In the genomic region with DNA sequence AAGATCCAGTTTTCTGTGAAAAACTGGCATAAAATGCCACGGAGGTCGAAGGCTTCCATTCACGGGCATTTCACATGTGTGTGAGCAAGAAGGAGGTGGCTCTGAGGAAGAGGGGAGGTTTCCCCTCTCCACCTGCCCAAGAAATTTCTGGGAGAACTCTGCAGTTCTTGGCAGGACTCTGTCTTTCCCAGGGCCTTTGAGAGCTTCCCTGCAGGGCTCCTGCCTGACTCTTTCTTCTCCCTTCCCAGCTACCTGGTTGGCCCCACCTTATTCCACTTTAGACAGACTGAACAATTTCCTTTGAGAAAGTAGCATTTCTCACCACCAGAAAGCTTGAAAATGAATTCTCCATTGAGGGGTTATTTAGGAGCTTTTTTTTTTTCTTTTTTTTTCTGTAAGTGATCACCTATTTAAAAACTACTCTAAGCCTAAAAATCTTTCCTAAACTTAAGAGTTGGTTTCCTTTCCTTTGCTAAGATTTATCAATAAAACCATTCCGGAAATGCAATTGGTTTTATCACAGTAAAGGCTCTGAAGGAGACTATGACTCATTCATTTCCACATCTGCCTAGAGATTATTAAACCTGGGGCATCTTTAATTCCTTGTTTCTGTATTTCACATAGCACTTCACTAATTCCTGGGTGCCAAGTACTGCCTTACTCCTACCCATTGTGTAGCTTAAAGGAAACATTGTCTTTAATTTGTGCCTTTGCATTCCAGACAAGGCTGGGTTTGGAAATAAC, we compare ENCODE assay signal across 24 cellular contexts. TPM values are rescaled to one million over a fixed set of nuclear protein-coding genes. Genes with fewer than 3 reads are reported as not detected.
"Had no signal": no experiment of that assay in that cellular context is flagged by ENCODE, and none has a peak within 500 bp of the region (broad histone marks: within the 10 kb centered on the region; RNA-seq: fewer than 3 reads in every experiment).

No MANE protein-coding gene starts in this region.

- H3K79me2 ChIP-seq: hepatocyte had no signal

- H2AFZ ChIP-seq: hepatocyte had no signal

- DNase-seq: cortex of kidney; effector memory CD8-positive, alpha-beta T cell; erythroblast; foreskin keratinocyte; head of caudate nucleus; left colon; left ventricle myocardium superior; mesenchymal stem cell; naive B cell; right cardiac atrium; small intestine; stimulated activated CD4-positive, alpha-beta T cell treated with anti-CD3 and anti-CD28 coated beads, Interleukin-12 subunit alpha, Interleukin-12 subunit beta, amount 100 ng/mL, for 4 hours; stimulated activated naive CD4-positive, alpha-beta T cell; stomach; substantia nigra; transverse colon had no signal

- H3K4me3 Mint-ChIP-seq: effector memory CD8-positive, alpha-beta T cell; naive B cell; nephron had no signal

- H3K36me3 ChIP-seq: neutrophil, stomach, thoracic aorta, transverse colon had no signal

- FAIRE-seq: small intestine had no signal

- ATAC-seq: effector memory CD8-positive, alpha-beta T cell; foreskin keratinocyte; left colon; left ventricle myocardium superior; right cardiac atrium had no signal

- H3K4me1 Mint-ChIP-seq: naive B cell, nephron had no signal

- H3K4me3 ChIP-seq: hepatocyte, lung, stomach, thoracic aorta, transverse colon had no signal

- H3K4me2 ChIP-seq: hepatocyte had no signal

- H3K27me3 ChIP-seq: foreskin keratinocyte, hepatocyte, neutrophil, stomach, transverse colon had no signal

- H3K4me1 ChIP-seq: foreskin keratinocyte, stomach, transverse colon had no signal

- H3K9me3 ChIP-seq: neutrophil, stomach, thoracic aorta, transverse colon had no signal

- H3K9me3 Mint-ChIP-seq: naive B cell, nephron had no signal

- H3K27me3 Mint-ChIP-seq: naive B cell had no signal

- H3K27ac ChIP-seq: foreskin keratinocyte, hepatocyte, neutrophil, stomach, thoracic aorta, transverse colon had no signal

- H3K27ac Mint-ChIP-seq: effector memory CD8-positive, alpha-beta T cell; naive B cell; nephron had no signal

- H3K36me3 Mint-ChIP-seq: naive B cell had no signal

RNA-seq across cellular contexts. Expression of a gene that starts 59.3 kb away (rescaled TPM):
- total RNA-seq: kidney epithelial cell, left ventricle myocardium superior, osteoblast, pulmonary artery endothelial cell, thoracic aorta had no signal
- polyA plus RNA-seq: foreskin keratinocyte had no signal
